Comparison of ENCODE assay signal across 8 cellular contexts in the genomic region with DNA sequence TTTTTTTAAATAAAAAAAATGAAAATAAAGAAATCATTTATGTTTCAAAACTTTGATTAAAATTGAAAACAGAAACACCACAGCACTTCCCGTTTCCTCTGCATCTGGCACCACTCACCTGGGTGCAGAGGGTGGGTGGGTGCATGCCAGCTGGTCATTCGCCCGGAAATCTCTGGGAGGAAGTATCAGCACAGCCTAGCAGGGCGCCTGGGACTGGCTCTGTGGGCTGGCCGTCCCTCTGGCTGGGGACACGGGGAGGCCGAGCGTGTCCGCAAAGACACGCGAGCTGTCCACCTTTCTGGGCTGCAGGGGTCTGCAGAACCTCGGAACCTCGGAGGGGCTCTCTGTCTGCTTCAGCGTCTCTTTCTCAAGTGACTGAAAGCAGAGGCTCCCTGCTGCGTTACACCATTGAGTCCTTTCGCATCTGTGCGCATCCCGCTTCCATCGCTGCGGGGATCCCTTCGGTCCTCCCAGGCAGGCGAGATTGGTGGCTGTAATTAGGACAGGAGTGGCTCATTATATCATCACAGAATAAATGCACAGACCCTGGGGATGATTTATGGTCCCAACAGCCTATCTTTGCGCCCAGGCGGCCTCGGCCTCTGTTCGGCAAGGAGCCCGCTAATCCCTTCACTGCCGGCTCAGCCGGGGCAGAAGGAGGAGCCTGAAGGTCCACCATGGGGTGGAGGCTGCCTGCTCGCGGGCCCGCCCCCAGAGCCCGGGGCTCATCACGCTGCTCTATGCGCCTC. TPM values are rescaled to one million over a fixed set of nuclear protein-coding genes. Genes with fewer than 3 reads are reported as not detected.
A peak's percentile ranks its signal among the peaks of the same experiment; 100 is the strongest.
DNase-seq lines count a peak whose midpoint lies in the region; ATAC-seq and TF ChIP-seq lines count a peak whose summit lies in the region.

No MANE protein-coding gene starts in this region.

- H3K9me3 Mint-ChIP-seq in activated CD8-positive, alpha-beta memory T cell treated with anti-CD3 and anti-CD28 coated beads, Interleukin-2, amount 10 ng/mL, durations not matched to agents 7 days and 5 days (ENCODE audit: low read depth): no peaks in the 10 kb centered on the region

- POLR2A ChIA-PET in GM10248 (lab: Yijun Ruan, JAX): no interaction called here

- TF ChIP-seq CTCF in GM10248 (IDR thresholded peaks at IDR 0.05; ENCODE audit: control extremely low read depth, extremely low read depth, low read depth, missing control alignments): no peak

- no peaks in the 10 kb centered on the region for H3K27me3 Mint-ChIP-seq in activated CD8-positive, alpha-beta memory T cell treated with anti-CD3 and anti-CD28 coated beads, Interleukin-2, amount 10 ng/mL, durations not matched to agents 7 days and 5 days

- no peaks in the 10 kb centered on the region for H3K36me3 ChIP-seq in endocrine pancreas (ENCODE audit: control insufficient read depth, insufficient read depth, low read length)

- no peaks in the 10 kb centered on the region for H3K27me3 ChIP-seq in endocrine pancreas (ENCODE audit: control insufficient read depth, insufficient read depth, low read length)

- no peak overlapping the region for H3K4me3 ChIP-seq in endocrine pancreas (ENCODE audit: control insufficient read depth, insufficient read depth, low read length)

- peak overlapping the region; percentile 83 for H3K27ac Mint-ChIP-seq in activated CD8-positive, alpha-beta memory T cell treated with anti-CD3 and anti-CD28 coated beads, Interleukin-2, amount 10 ng/mL, durations not matched to agents 7 days and 5 days

- DNase-seq in GM10248 (ENCODE audit: extremely low spot score) (peak; percentile 82), NCI-H446 (lab: John Stamatoyannopoulos, UW) (peak; percentile 48 to 79), mucosa of gallbladder (ENCODE audit: low spot score) (peak; percentile 80), middle frontal gyrus (ENCODE audit: extremely low spot score, low spot score) (no peak)
- peak; percentile 81 for DNase-seq in activated CD8-positive, alpha-beta memory T cell treated with anti-CD3 and anti-CD28 coated beads, Interleukin-2, amount 10 ng/mL, durations not matched to agents 7 days and 5 days
- peak; percentile 56 for DNase-seq in stimulated activated CD8-positive, alpha-beta memory T cell treated with anti-CD3 and anti-CD28 coated beads, Interleukin-4, amount 100 ng/mL, for 24 hours (ENCODE audit: low read depth)

- H3K9ac ChIP-seq in endocrine pancreas (ENCODE audit: control insufficient read depth, insufficient read depth, low read length): peak overlapping the region; percentile 10

- H3K36me3 Mint-ChIP-seq in activated CD8-positive, alpha-beta memory T cell treated with anti-CD3 and anti-CD28 coated beads, Interleukin-2, amount 10 ng/mL, durations not matched to agents 7 days and 5 days: no peaks in the 10 kb centered on the region

- H3K9me3 ChIP-seq in endocrine pancreas (ENCODE audit: control insufficient read depth, low read length): no peaks in the 10 kb centered on the region

- CTCF ChIA-PET in GM10248 (lab: Yijun Ruan, JAX): interaction anchor here (0.9 kb wide), 1 partner anchor 23 kb away, joined by 3 read pairs; no protein-coding TSS in a partner anchor
- CTCF ChIA-PET in activated CD8-positive, alpha-beta memory T cell treated with anti-CD3 and anti-CD28 coated beads, Interleukin-2, amount 10 ng/mL, durations not matched to agents 7 days and 5 days (lab: Charles Lee): interaction anchor here (0.8 to 1.0 kb wide), 2 partner anchors 20 to 111 kb away, joined by 3 to 4 read pairs; partner anchors contain the start of gene REX1BD

- peak; percentile 55 for ATAC-seq in HG02763 (IDR thresholded peaks at IDR 0.05; ENCODE audit: unreplicated experiment)
- peak; percentile 98 for ATAC-seq in activated CD8-positive, alpha-beta memory T cell treated with anti-CD3 and anti-CD28 coated beads, Interleukin-2, amount 10 ng/mL, durations not matched to agents 7 days and 5 days

- H3K4me3 Mint-ChIP-seq in activated CD8-positive, alpha-beta memory T cell treated with anti-CD3 and anti-CD28 coated beads, Interleukin-2, amount 10 ng/mL, durations not matched to agents 7 days and 5 days: peak overlapping the region; percentile 78

- H3K4me1 Mint-ChIP-seq in activated CD8-positive, alpha-beta memory T cell treated with anti-CD3 and anti-CD28 coated beads, Interleukin-2, amount 10 ng/mL, durations not matched to agents 7 days and 5 days: peaks cover 26% of the 10 kb centered on the region

- H3K4me1 ChIP-seq in endocrine pancreas (ENCODE audit: control insufficient read depth, insufficient read depth, low read length): no peaks in the 10 kb centered on the region

RNA-seq across cellular contexts. Expression of gene CRTC1, which starts 17.2 kb away (rescaled TPM):
- 1 to 10 TPM; 5.9 to 6.4 TPM for total RNA-seq in activated CD8-positive, alpha-beta memory T cell treated with anti-CD3 and anti-CD28 coated beads, Interleukin-2, amount 10 ng/mL, durations not matched to agents 7 days and 5 days
- total RNA-seq in mucosa of gallbladder: 23.6 TPM
